ENCODE assay signal across 1 cellular context in the genomic region with DNA sequence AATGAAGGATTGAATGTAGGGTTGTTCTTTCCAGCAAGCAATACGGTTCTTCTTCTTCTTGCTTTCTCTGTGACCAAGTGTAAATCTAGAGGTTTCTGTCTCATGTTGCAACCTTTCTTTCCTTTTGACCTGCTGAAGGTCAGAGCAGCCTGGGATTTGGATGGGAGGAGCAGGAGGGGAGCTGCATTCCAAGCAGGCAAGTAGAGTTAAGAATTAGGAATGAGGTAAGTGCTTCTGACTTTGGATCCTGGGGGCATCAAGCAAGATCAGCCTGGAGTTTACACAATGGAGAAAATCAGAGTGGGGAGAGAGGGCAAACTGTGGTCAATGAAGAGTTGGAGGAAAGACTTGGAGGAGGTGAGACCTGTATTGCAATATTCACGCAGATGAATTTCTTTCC.
TF ChIP-seq lines count a peak whose summit lies in the region.

No MANE protein-coding gene starts in this region.

TF ChIP-seq in WTC11, 78 proteins besides CTCF, POLR2A, EP300 and RAD21 (continued from another document):
- TF ChIP-seq, protein P1, sequence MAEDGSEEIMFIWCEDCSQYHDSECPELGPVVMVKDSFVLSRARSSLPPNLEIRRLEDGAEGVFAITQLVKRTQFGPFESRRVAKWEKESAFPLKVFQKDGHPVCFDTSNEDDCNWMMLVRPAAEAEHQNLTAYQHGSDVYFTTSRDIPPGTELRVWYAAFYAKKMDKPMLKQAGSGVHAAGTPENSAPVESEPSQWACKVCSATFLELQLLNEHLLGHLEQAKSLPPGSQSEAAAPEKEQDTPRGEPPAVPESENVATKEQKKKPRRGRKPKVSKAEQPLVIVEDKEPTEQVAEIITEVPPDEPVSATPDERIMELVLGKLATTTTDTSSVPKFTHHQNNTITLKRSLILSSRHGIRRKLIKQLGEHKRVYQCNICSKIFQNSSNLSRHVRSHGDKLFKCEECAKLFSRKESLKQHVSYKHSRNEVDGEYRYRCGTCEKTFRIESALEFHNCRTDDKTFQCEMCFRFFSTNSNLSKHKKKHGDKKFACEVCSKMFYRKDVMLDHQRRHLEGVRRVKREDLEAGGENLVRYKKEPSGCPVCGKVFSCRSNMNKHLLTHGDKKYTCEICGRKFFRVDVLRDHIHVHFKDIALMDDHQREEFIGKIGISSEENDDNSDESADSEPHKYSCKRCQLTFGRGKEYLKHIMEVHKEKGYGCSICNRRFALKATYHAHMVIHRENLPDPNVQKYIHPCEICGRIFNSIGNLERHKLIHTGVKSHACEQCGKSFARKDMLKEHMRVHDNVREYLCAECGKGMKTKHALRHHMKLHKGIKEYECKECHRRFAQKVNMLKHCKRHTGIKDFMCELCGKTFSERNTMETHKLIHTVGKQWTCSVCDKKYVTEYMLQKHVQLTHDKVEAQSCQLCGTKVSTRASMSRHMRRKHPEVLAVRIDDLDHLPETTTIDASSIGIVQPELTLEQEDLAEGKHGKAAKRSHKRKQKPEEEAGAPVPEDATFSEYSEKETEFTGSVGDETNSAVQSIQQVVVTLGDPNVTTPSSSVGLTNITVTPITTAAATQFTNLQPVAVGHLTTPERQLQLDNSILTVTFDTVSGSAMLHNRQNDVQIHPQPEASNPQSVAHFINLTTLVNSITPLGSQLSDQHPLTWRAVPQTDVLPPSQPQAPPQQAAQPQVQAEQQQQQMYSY (CRISPR knock-in tag; IDR thresholded peaks at IDR 0.05), result no peak
- TF ChIP-seq, protein P2, sequence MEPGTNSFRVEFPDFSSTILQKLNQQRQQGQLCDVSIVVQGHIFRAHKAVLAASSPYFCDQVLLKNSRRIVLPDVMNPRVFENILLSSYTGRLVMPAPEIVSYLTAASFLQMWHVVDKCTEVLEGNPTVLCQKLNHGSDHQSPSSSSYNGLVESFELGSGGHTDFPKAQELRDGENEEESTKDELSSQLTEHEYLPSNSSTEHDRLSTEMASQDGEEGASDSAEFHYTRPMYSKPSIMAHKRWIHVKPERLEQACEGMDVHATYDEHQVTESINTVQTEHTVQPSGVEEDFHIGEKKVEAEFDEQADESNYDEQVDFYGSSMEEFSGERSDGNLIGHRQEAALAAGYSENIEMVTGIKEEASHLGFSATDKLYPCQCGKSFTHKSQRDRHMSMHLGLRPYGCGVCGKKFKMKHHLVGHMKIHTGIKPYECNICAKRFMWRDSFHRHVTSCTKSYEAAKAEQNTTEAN (CRISPR knock-in tag; IDR thresholded peaks at IDR 0.05), result no peak
- TF ChIP-seq ZNF396 (CRISPR knock-in tag; IDR thresholded peaks at IDR 0.05; ENCODE audit: borderline replicate concordance) (no peak), RELA (CRISPR knock-in tag; IDR thresholded peaks at IDR 0.05; ENCODE audit: borderline replicate concordance) (no peak), ATF3 (CRISPR knock-in tag; conservative IDR thresholded peaks at IDR 0.05) (no peak), CDX4 (CRISPR knock-in tag; IDR thresholded peaks at IDR 0.05; ENCODE audit: borderline replicate concordance) (no peak), ATF1 (CRISPR knock-in tag; IDR thresholded peaks at IDR 0.05) (no peak), GTF2I (CRISPR knock-in tag; conservative IDR thresholded peaks at IDR 0.05) (no peak), ZNF121 (CRISPR knock-in tag; IDR thresholded peaks at IDR 0.05) (no peak)
- TF ChIP-seq, protein P3, sequence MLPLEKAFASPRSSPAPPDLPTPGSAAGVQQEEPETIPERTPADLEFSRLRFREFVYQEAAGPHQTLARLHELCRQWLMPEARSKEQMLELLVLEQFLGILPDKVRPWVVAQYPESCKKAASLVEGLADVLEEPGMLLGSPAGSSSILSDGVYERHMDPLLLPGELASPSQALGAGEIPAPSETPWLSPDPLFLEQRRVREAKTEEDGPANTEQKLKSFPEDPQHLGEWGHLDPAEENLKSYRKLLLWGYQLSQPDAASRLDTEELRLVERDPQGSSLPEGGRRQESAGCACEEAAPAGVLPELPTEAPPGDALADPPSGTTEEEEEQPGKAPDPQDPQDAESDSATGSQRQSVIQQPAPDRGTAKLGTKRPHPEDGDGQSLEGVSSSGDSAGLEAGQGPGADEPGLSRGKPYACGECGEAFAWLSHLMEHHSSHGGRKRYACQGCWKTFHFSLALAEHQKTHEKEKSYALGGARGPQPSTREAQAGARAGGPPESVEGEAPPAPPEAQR (CRISPR knock-in tag; IDR thresholded peaks at IDR 0.05), result no peak
- TF ChIP-seq, protein P4, sequence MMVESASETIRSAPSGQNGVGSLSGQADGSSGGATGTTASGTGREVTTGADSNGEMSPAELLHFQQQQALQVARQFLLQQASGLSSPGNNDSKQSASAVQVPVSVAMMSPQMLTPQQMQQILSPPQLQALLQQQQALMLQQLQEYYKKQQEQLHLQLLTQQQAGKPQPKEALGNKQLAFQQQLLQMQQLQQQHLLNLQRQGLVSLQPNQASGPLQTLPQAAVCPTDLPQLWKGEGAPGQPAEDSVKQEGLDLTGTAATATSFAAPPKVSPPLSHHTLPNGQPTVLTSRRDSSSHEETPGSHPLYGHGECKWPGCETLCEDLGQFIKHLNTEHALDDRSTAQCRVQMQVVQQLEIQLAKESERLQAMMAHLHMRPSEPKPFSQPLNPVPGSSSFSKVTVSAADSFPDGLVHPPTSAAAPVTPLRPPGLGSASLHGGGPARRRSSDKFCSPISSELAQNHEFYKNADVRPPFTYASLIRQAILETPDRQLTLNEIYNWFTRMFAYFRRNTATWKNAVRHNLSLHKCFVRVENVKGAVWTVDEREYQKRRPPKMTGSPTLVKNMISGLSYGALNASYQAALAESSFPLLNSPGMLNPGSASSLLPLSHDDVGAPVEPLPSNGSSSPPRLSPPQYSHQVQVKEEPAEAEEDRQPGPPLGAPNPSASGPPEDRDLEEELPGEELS (CRISPR knock-in tag; IDR thresholded peaks at IDR 0.05), result no peak
